In genomic region chr22:37018815-37019308, GRCh38 we compare ENCODE assay signal across 8 cellular contexts. TPM values are rescaled to one million over a fixed set of nuclear protein-coding genes. Genes with fewer than 3 reads are reported as not detected.
A peak's percentile ranks its signal among the peaks of the same experiment; 100 is the strongest.
DNase-seq lines count a peak whose midpoint lies in the region; ATAC-seq and TF ChIP-seq lines count a peak whose summit lies in the region.

No MANE protein-coding gene starts in this region.

- peaks cover 36% of the 10 kb centered on the region for H3K4me1 ChIP-seq in muscle layer of colon (ENCODE audit: insufficient read depth, low read length)
- H3K4me1 ChIP-seq in vagina, result peaks cover 69% of the 10 kb centered on the region

- H3K27ac ChIP-seq in muscle layer of colon (ENCODE audit: low read depth, low read length), result peak overlapping the region; percentile 82
- peak overlapping the region; percentile 97 for H3K27ac ChIP-seq in vagina

- no peaks in the 10 kb centered on the region for H3K9me3 ChIP-seq in muscle layer of colon (ENCODE audit: low read length)
- no peaks in the 10 kb centered on the region for H3K9me3 ChIP-seq in vagina

- no peak for TF ChIP-seq POLR2A in vagina (IDR thresholded peaks at IDR 0.05)

- ATAC-seq in HG02870 (IDR thresholded peaks at IDR 0.05; ENCODE audit: unreplicated experiment) (peak; percentile 3), SK-N-SH treated with all-trans-retinoic acid at 6 μM for 48 hours (peak; percentile 56), esophagus mucosa (peak; percentile 1)

- TF ChIP-seq CTCF in GM12865 (IDR thresholded peaks at IDR 0.05; ENCODE audit: insufficient read depth, low read depth, low read length, missing control alignments), result no peak
- no peak for TF ChIP-seq CTCF in vagina (IDR thresholded peaks at IDR 0.05)

- H3K27me3 ChIP-seq in muscle layer of colon (ENCODE audit: control insufficient read depth in 1 of 2, insufficient read depth in 2 of 2, low read length in 2 of 2) (no peaks in the 10 kb centered on the region), vagina (no peaks in the 10 kb centered on the region)

- intact Hi-C loops in vagina (cut with DNase I), result no loop called here

- peak overlapping the region; percentile 33 for H3K9ac ChIP-seq in muscle layer of colon (ENCODE audit: low read length)

- H3K4me3 ChIP-seq in GM12865 (ENCODE audit: low read depth, low read length) (peak overlapping the region; percentile 51), muscle layer of colon (ENCODE audit: low read depth in 1 of 2, low read length in 2 of 2) (peak overlapping the region; percentile 44 to 66), vagina (peak overlapping the region; percentile 96 to 99)

- DNase-seq in GM12865 (ENCODE audit: low read depth), result no peak
- DNase-seq in vagina (ENCODE audit: extremely low spot score in 2 of 2), result no peak
- DNase-seq in SKM-1 treated with dmso at 0.1 percent for 144 hours (lab: John Stamatoyannopoulos, UW; ENCODE audit: unreplicated experiment), result no peak
- DNase-seq in NCI-H345 (lab: John Stamatoyannopoulos, UW), result no peak

- H3K36me3 ChIP-seq in muscle layer of colon (ENCODE audit: insufficient read depth, low read length), result no peaks in the 10 kb centered on the region
- peaks cover 0 to 9% of the 10 kb centered on the region in 2 donors for H3K36me3 ChIP-seq in vagina

TF ChIP-seq in SK-N-SH treated with all-trans-retinoic acid at 6 μM for 48 hours, 23 proteins besides CTCF, POLR2A, EP300 and RAD21:
- no peak for TF ChIP-seq CSDC2 (CRISPR knock-in tag; IDR thresholded peaks at IDR 0.05)
TF ChIP-seq in SK-N-SH treated with all-trans-retinoic acid at 6 μM for 48 hours: peak in this region for 0.

RNA-seq across cellular contexts. Expression of gene TST, which starts 0.4 kb away (rescaled TPM):
- total RNA-seq in esophagus mucosa, result 83.2 TPM
- total RNA-seq in vagina, result 50.8 TPM

RNA-seq across cellular contexts. Expression of gene MPST, which starts 0.7 kb away (rescaled TPM):
- total RNA-seq in esophagus mucosa, result 78.0 TPM
- total RNA-seq in vagina, result 126 TPM

RNA-seq across cellular contexts. Expression of gene KCTD17, which starts 32.7 kb away (rescaled TPM):
- 3.9 TPM for total RNA-seq in esophagus mucosa
- total RNA-seq in vagina, result 27.5 TPM

Comparison
In these comparisons a context has a peak if more than half of its experiments do, and no peak if none do; other contexts are left out.
1. ATAC-seq: peak in every context shown above with its lines; median percentile 56 in SK-N-SH treated with all-trans-retinoic acid at 6 μM for 48 hours; 3 in HG02870; 1 in esophagus mucosa.